ENCODE assay signal across 6 cellular contexts in genomic region chr1:37076168-37076567, GRCh38. TPM values are rescaled to one million over a fixed set of nuclear protein-coding genes. Genes with fewer than 3 reads are reported as not detected.
"Had no signal": no experiment of that assay in that cellular context is flagged by ENCODE, and none has a peak within 500 bp of the region (broad histone marks: within the 10 kb centered on the region; RNA-seq: fewer than 3 reads in every experiment).

No MANE protein-coding gene starts in this region.

- H3K4me3 ChIP-seq: K562 had no signal

- ATAC-seq: K562 had no signal

- DNase-seq: GOT3, HCEC 1CT, IMR-90, KG1 had no signal

RNA-seq across cellular contexts. Expression of gene GRIK3, which starts 41.9 kb away (rescaled TPM):
- total RNA-seq: HT-29, IMR-90, K562 had no signal
